In the genomic region with DNA sequence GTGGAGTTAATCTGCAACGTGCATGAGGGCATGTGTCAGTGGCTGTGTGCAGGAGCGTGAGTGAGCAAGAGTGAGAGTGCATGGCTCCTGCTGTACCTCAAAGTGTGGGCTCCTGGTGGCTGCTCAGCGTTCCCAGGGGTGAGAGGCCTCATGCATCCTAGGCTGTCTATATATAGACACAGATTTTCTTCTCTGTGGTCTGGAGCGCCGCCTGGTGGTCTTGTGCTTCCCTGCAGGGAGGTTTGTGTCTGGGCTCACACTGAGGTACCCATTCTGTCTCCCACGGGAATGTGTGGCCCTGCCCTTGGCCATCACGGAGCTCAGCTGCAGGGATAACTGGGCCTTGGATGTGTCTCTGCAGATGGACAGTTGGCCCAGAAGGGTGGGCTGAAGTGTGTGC, we compare ENCODE assay signal across 7 cellular contexts.
DNase-seq lines count a peak whose midpoint lies in the region; ATAC-seq, FAIRE-seq and TF ChIP-seq lines count a peak whose summit lies in the region.
"Not testable (repeated sequence)": the region's sequence is repeated elsewhere in the genome, so short reads cannot be mapped to it uniquely, and the experiment has no call there.

No MANE protein-coding gene starts in this region.

- not testable (repeated sequence) for H2AFZ ChIP-seq in GM12878 (ENCODE audit: control insufficient read depth, low read depth, low read length)

- not testable (repeated sequence) for H3K4me3 ChIP-seq in RWPE2 (ENCODE audit: severe bottlenecking); GM12878; heart right ventricle; right lobe of liver

- not testable (repeated sequence) for BruUV-seq in GM12878 (replicated peaks; lab: Mats Ljungman, UMichigan)

- H3K27me3 Mint-ChIP-seq in stimulated activated naive B cell treated with anti-CD40 and anti-IgM and Interleukin-4, amounts not matched to agents 10 μg/mL and 1 μg/mL and 100 μg/mL, for 72 hours = not testable (repeated sequence)

- SMC1A ChIA-PET in GM12878 (lab: Charles Lee; ENCODE audit: uncharacterized antibody, unreplicated experiment) = not testable (repeated sequence)

- intact Hi-C loops in GM12878 (cut with micrococcal nuclease; ENCODE audit: unreplicated experiment); heart right ventricle (cut with DNase I); right lobe of liver (cut with DNase I): not testable (repeated sequence)

- not testable (repeated sequence) for H3K27ac ChIP-seq in RWPE2 (ENCODE audit: poor library complexity, severe bottlenecking); GM12878 (ENCODE audit: control insufficient read depth, insufficient read depth); heart right ventricle; right lobe of liver

- not testable (repeated sequence) for H3K9me3 Mint-ChIP-seq in stimulated activated naive B cell treated with anti-CD40 and anti-IgM and Interleukin-4, amounts not matched to agents 10 μg/mL and 1 μg/mL and 100 μg/mL, for 72 hours

- not testable (repeated sequence) for H3K79me2 ChIP-seq in GM12878 (ENCODE audit: control insufficient read depth, insufficient read depth, low read length)

- not testable (repeated sequence) for H3K9me3 ChIP-seq in RWPE2 (ENCODE audit: severe bottlenecking); GM12878 (replicated peaks; ENCODE audit: control insufficient read depth, insufficient read depth, low read length); heart right ventricle; right lobe of liver

- H3K36me3 ChIP-seq in RWPE2 (ENCODE audit: low read depth); GM12878 (ENCODE audit: control insufficient read depth in 2 of 2, insufficient read depth in 2 of 2, low read length in 1 of 2); heart right ventricle; right lobe of liver: not testable (repeated sequence)

- FAIRE-seq in GM12878 (lab: Jason Lieb, UNC) = not testable (repeated sequence)

- not testable (repeated sequence) for H3K4me1 ChIP-seq in RWPE2 (ENCODE audit: insufficient read depth, poor library complexity, severe bottlenecking); GM12878 (ENCODE audit: control insufficient read depth, insufficient read depth, low read length); heart right ventricle; right lobe of liver

- not testable (repeated sequence) for TF ChIP-seq POLR2A in GM12878 (IDR thresholded peaks at IDR 0.05; ENCODE audit: low read depth, low read length); right lobe of liver (IDR thresholded peaks at IDR 0.05)

- in situ Hi-C loops in GM12878 (cut with MboI) = not testable (repeated sequence)

- CTCF ChIA-PET in GM12878 (lab: Yijun Ruan, JAX) = not testable (repeated sequence)

- not testable (repeated sequence) for H4K20me1 ChIP-seq in GM12878 (ENCODE audit: control insufficient read depth, insufficient read depth)

- TF ChIP-seq CTCF in RWPE2 (IDR thresholded peaks at IDR 0.05; ENCODE audit: poor library complexity, severe bottlenecking); GM12878 (IDR thresholded peaks at IDR 0.05 in 2 of 3, conservative IDR thresholded peaks at IDR 0.05 in 1 of 3; ENCODE audit: control insufficient read depth in 2 of 3, extremely low read depth in 1 of 3, insufficient read depth in 1 of 3, low read depth in 3 of 3, low read length in 3 of 3); heart right ventricle (IDR thresholded peaks at IDR 0.05); right lobe of liver (IDR thresholded peaks at IDR 0.05): not testable (repeated sequence)

- not testable (repeated sequence) for H3K27ac Mint-ChIP-seq in stimulated activated naive B cell treated with anti-CD40 and anti-IgM and Interleukin-4, amounts not matched to agents 10 μg/mL and 1 μg/mL and 100 μg/mL, for 72 hours

- not testable (repeated sequence) for H3K27me3 ChIP-seq in RWPE2 (ENCODE audit: insufficient read depth, poor library complexity, severe bottlenecking); GM12878 (replicated peaks in 1 of 2; ENCODE audit: control insufficient read depth in 2 of 2, insufficient read depth in 2 of 2, low read length in 1 of 2); heart right ventricle; right lobe of liver

- not testable (repeated sequence) for H3K4me2 ChIP-seq in GM12878 (ENCODE audit: control insufficient read depth, insufficient read depth)

- WGBS in GM12878 (ENCODE audit: insufficient coverage, insufficient replicate concordance, low lambda C conversion rate, missing lambda C conversion rate) = 0% methylated on average over 1 of the region's 7 CpGs
- 73 to 77% methylated on average over 2 to 3 of the region's 7 CpGs for WGBS in heart right ventricle, 2 donors
- no CpG with 5 or more reads among the region's 7 CpGs for WGBS in right lobe of liver (ENCODE audit: insufficient coverage, low coverage, low lambda C conversion rate, missing lambda C conversion rate)

- not testable (repeated sequence) for H3K36me3 Mint-ChIP-seq in stimulated activated naive B cell treated with anti-CD40 and anti-IgM and Interleukin-4, amounts not matched to agents 10 μg/mL and 1 μg/mL and 100 μg/mL, for 72 hours

- not testable (repeated sequence) for H3K4me3 Mint-ChIP-seq in stimulated activated naive B cell treated with anti-CD40 and anti-IgM and Interleukin-4, amounts not matched to agents 10 μg/mL and 1 μg/mL and 100 μg/mL, for 72 hours

- POLR2A ChIA-PET in GM12878 (lab: Charles Lee) = not testable (repeated sequence)

- TF ChIP-seq EP300 in GM12878 (IDR thresholded peaks at IDR 0.05; ENCODE audit: borderline replicate concordance in 1 of 2, control insufficient read depth in 1 of 2, low read depth in 2 of 2, low read length in 2 of 2) = not testable (repeated sequence)

- TF ChIP-seq RAD21 in GM12878 (IDR thresholded peaks at IDR 0.05; ENCODE audit: insufficient read depth, low read depth, low read length) = not testable (repeated sequence)

- H3K4me1 Mint-ChIP-seq in stimulated activated naive B cell treated with anti-CD40 and anti-IgM and Interleukin-4, amounts not matched to agents 10 μg/mL and 1 μg/mL and 100 μg/mL, for 72 hours = not testable (repeated sequence)

- RAD21 ChIA-PET in GM12878 (lab: Charles Lee; ENCODE audit: unreplicated experiment) = not testable (repeated sequence)

- H3K9ac ChIP-seq in GM12878 (ENCODE audit: control insufficient read depth, insufficient read depth, low read length) = not testable (repeated sequence)

- ATAC-seq in GM21723 (IDR thresholded peaks at IDR 0.05; ENCODE audit: unreplicated experiment) = peak; percentile 48
- peak; percentile 55 for ATAC-seq in HG03378 (IDR thresholded peaks at IDR 0.05; ENCODE audit: unreplicated experiment)
- ATAC-seq in RWPE2 (ENCODE audit: low read depth) = peak; percentile 71
- peak; percentile 47; the same call in 1 of the 3 replicates for ATAC-seq in GM12878
- peak in 7 of 8 donors; percentile 21 to 76 (median 61) for ATAC-seq in heart right ventricle
- ATAC-seq in right lobe of liver = peak in 3 of 4 donors; percentile 15 to 79 (median 64)
- ATAC-seq in stimulated activated naive B cell treated with anti-CD40 and anti-IgM and Interleukin-4, amounts not matched to agents 10 μg/mL and 1 μg/mL and 100 μg/mL, for 72 hours (replicated peaks) = peak; percentile 63 to 64

- DNase-seq in RWPE2 (ENCODE audit: low spot score); GM12878 (ENCODE audit: low read depth, low spot score); heart right ventricle; right lobe of liver; stimulated activated naive B cell treated with anti-CD40 and anti-IgM and Interleukin-4, amounts not matched to agents 10 μg/mL and 1 μg/mL and 100 μg/mL, for 72 hours: not testable (repeated sequence)
